1 cellular context compared by ENCODE assay signal in genomic region chr3:150760431-150761200, GRCh38.
TF ChIP-seq lines count a peak whose summit lies in the region.

No MANE protein-coding gene starts in this region.

TF ChIP-seq in GM12878, 131 proteins besides CTCF, POLR2A, EP300 and RAD21 (continued from another document):
- peak; percentile 21; the same call in 1 of the 2 replicates for TF ChIP-seq PKNOX1 (IDR thresholded peaks at IDR 0.05)
- TF ChIP-seq, protein P1, sequence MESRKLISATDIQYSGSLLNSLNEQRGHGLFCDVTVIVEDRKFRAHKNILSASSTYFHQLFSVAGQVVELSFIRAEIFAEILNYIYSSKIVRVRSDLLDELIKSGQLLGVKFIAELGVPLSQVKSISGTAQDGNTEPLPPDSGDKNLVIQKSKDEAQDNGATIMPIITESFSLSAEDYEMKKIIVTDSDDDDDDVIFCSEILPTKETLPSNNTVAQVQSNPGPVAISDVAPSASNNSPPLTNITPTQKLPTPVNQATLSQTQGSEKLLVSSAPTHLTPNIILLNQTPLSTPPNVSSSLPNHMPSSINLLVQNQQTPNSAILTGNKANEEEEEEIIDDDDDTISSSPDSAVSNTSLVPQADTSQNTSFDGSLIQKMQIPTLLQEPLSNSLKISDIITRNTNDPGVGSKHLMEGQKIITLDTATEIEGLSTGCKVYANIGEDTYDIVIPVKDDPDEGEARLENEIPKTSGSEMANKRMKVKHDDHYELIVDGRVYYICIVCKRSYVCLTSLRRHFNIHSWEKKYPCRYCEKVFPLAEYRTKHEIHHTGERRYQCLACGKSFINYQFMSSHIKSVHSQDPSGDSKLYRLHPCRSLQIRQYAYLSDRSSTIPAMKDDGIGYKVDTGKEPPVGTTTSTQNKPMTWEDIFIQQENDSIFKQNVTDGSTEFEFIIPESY (IDR thresholded peaks at IDR 0.05): no peak
- TF ChIP-seq RB1 (IDR thresholded peaks at IDR 0.05; ENCODE audit: borderline replicate concordance): peak; percentile 42; the same call in 1 of the 2 replicates
- TF ChIP-seq TARDBP (IDR thresholded peaks at IDR 0.05; ENCODE audit: borderline replicate concordance): no peak
- TF ChIP-seq ZSCAN29 (IDR thresholded peaks at IDR 0.05): no peak
- TF ChIP-seq FOXM1 (IDR thresholded peaks at IDR 0.05; ENCODE audit: low read depth, low read length): peak; percentile 69; the same call in 1 of the 2 replicates
- peak; percentile 75 for TF ChIP-seq CUX1 (IDR thresholded peaks at IDR 0.05; ENCODE audit: insufficient replicate concordance, low read depth, low read length)
- TF ChIP-seq, protein P2, sequence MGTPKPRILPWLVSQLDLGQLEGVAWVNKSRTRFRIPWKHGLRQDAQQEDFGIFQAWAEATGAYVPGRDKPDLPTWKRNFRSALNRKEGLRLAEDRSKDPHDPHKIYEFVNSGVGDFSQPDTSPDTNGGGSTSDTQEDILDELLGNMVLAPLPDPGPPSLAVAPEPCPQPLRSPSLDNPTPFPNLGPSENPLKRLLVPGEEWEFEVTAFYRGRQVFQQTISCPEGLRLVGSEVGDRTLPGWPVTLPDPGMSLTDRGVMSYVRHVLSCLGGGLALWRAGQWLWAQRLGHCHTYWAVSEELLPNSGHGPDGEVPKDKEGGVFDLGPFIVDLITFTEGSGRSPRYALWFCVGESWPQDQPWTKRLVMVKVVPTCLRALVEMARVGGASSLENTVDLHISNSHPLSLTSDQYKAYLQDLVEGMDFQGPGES (IDR thresholded peaks at IDR 0.05): no peak
- TF ChIP-seq IKZF1 (conservative IDR thresholded peaks at IDR 0.05): peak; percentile 80
- TF ChIP-seq EGR1 (IDR thresholded peaks at IDR 0.05; ENCODE audit: borderline replicate concordance in 1 of 2, low read depth in 2 of 2, low read length in 2 of 2): peak in 1 of 2 experiments; percentile 71; a peak in 2 of 3 replicates
- no peak for TF ChIP-seq PRDM15 (CRISPR knock-in tag; IDR thresholded peaks at IDR 0.05)
- peak in 1 of 2 experiments; percentile 40; a peak in 1 of 4 replicates for TF ChIP-seq BHLHE40 (IDR thresholded peaks at IDR 0.05; ENCODE audit: borderline replicate concordance in 1 of 2, low read depth in 2 of 2, low read length in 1 of 2)
- TF ChIP-seq MEF2A (IDR thresholded peaks at IDR 0.05; ENCODE audit: insufficient read depth, low read depth, low read length): no peak
- TF ChIP-seq ZNF274 (IDR thresholded peaks at IDR 0.05; ENCODE audit: insufficient read depth, insufficient read length): no peak
- peak; percentile 76; the same call in 1 of the 3 replicates for TF ChIP-seq POU2F2 (IDR thresholded peaks at IDR 0.05; ENCODE audit: borderline replicate concordance, low read depth, low read length)
- TF ChIP-seq GABPA (IDR thresholded peaks at IDR 0.05; ENCODE audit: low read depth): 0 out of 2 replicates have a peak, but pooled peaks have one; percentile 7
- peak; percentile 73 for TF ChIP-seq MTA2 (IDR thresholded peaks at IDR 0.05; ENCODE audit: low read depth)
- TF ChIP-seq BMI1 (IDR thresholded peaks at IDR 0.05; ENCODE audit: borderline replicate concordance): peak; percentile 60; the same call in 1 of the 2 replicates
- TF ChIP-seq NFIC (IDR thresholded peaks at IDR 0.05; ENCODE audit: low read depth, low read length): peak; percentile 65; the same call in 1 of the 2 replicates
- 0 out of 2 replicates have a peak, but pooled peaks have one; percentile 4 for TF ChIP-seq BCL11A (IDR thresholded peaks at IDR 0.05; ENCODE audit: low read depth, low read length)
- TF ChIP-seq ZNF384 (IDR thresholded peaks at IDR 0.05; ENCODE audit: borderline replicate concordance, low read depth, low read length): no peak
- TF ChIP-seq IRF4 (IDR thresholded peaks at IDR 0.05; ENCODE audit: low read depth, low read length): peak; percentile 6; the same call in 1 of the 2 replicates
- TF ChIP-seq CHD1 (IDR thresholded peaks at IDR 0.05; ENCODE audit: low read depth, low read length): 0 out of 2 replicates have a peak, but pooled peaks have one; percentile 63
- no peak for TF ChIP-seq FOXK2 (IDR thresholded peaks at IDR 0.05)
- TF ChIP-seq NR2F1 (conservative IDR thresholded peaks at IDR 0.05): peak; percentile 83
- TF ChIP-seq SIN3A (IDR thresholded peaks at IDR 0.05; ENCODE audit: low read depth, low read length): peak; percentile 48; the same call in 1 of the 2 replicates
- peak; percentile 35; the same call in 1 of the 2 replicates for TF ChIP-seq ZNF217 (IDR thresholded peaks at IDR 0.05)
- TF ChIP-seq CBX5 (IDR thresholded peaks at IDR 0.05; ENCODE audit: low read depth): no peak
- TF ChIP-seq YY1 (IDR thresholded peaks at IDR 0.05; ENCODE audit: low read depth, low read length): peak; percentile 91
- TF ChIP-seq SKIL (IDR thresholded peaks at IDR 0.05; ENCODE audit: low read depth, poor library complexity, severe bottlenecking): peak; percentile 50
- TF ChIP-seq, protein P3, sequence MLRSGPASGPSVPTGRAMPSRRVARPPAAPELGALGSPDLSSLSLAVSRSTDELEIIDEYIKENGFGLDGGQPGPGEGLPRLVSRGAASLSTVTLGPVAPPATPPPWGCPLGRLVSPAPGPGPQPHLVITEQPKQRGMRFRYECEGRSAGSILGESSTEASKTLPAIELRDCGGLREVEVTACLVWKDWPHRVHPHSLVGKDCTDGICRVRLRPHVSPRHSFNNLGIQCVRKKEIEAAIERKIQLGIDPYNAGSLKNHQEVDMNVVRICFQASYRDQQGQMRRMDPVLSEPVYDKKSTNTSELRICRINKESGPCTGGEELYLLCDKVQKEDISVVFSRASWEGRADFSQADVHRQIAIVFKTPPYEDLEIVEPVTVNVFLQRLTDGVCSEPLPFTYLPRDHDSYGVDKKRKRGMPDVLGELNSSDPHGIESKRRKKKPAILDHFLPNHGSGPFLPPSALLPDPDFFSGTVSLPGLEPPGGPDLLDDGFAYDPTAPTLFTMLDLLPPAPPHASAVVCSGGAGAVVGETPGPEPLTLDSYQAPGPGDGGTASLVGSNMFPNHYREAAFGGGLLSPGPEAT (IDR thresholded peaks at IDR 0.05; ENCODE audit: low read depth): peak; percentile 93
- peak in 1 of 2 experiments; percentile 54; a peak in 1 of 4 replicates for TF ChIP-seq ETV6 (conservative IDR thresholded peaks at IDR 0.05 in 1 of 2, IDR thresholded peaks at IDR 0.05 in 1 of 2; ENCODE audit: borderline replicate concordance in 1 of 2, low read depth in 1 of 2)
- peak; percentile 46 for TF ChIP-seq CBFB (IDR thresholded peaks at IDR 0.05; ENCODE audit: low read depth)
- TF ChIP-seq NBN (IDR thresholded peaks at IDR 0.05): peak; percentile 40; the same call in 1 of the 2 replicates
- peak; percentile 58; the same call in 1 of the 2 replicates for TF ChIP-seq DPF2 (IDR thresholded peaks at IDR 0.05)
- peak; percentile 57; the same call in 1 of the 2 replicates for TF ChIP-seq EED (IDR thresholded peaks at IDR 0.05; ENCODE audit: low read depth)
- peak; percentile 68 for TF ChIP-seq ATF7 (IDR thresholded peaks at IDR 0.05; ENCODE audit: low read depth)
- TF ChIP-seq NKRF (conservative IDR thresholded peaks at IDR 0.05): no peak
- TF ChIP-seq RAD51 (IDR thresholded peaks at IDR 0.05): peak; percentile 34; the same call in 1 of the 2 replicates
- TF ChIP-seq IKZF2 (IDR thresholded peaks at IDR 0.05): peak; percentile 85 to 86
- 0 out of 2 replicates have a peak, but pooled peaks have one; percentile 4 for TF ChIP-seq PAX5 (IDR thresholded peaks at IDR 0.05; ENCODE audit: borderline replicate concordance, low read depth, low read length)
- TF ChIP-seq RELA (IDR thresholded peaks at IDR 0.05; ENCODE audit: borderline replicate concordance, partially characterized antibody): peak; percentile 59
